In the genomic region with DNA sequence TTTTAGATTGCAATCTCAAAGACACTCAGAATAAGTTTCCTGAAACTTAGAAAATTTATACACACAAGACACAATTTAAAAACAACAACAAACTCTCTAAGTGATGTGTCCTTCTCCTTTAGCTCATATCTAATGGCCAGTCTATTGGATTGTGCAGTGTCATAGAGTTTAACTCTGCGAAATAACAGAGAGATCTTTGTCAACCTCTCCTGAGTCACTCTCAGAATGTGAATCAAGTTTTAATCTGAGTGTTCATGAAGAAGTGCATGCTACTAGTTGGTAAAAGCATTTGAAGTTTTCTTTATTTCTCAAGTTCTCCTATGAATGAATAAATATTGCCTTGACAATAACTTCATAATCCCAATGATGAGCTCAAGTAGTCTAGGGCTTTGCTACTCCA, we compare ENCODE assay signal across 19 cellular contexts.
"Had no signal": no experiment of that assay in that cellular context is flagged by ENCODE, and none has a peak within 500 bp of the region (broad histone marks: within the 10 kb centered on the region; RNA-seq: fewer than 3 reads in every experiment).

No MANE protein-coding gene starts in this region.

- H3K36me3 Mint-ChIP-seq: immature natural killer cell; memory B cell; naive thymus-derived CD4-positive, alpha-beta T cell had no signal

- ATAC-seq: foreskin keratinocyte; gastrocnemius medialis; heart left ventricle; left lung; left ventricle myocardium superior; lower lobe of right lung; naive thymus-derived CD4-positive, alpha-beta T cell had no signal

- H3K27ac Mint-ChIP-seq: immature natural killer cell; memory B cell; naive thymus-derived CD4-positive, alpha-beta T cell had no signal

- H3K4me3 Mint-ChIP-seq: immature natural killer cell; memory B cell; naive thymus-derived CD4-positive, alpha-beta T cell had no signal

- H3K4me1 Mint-ChIP-seq: immature natural killer cell; memory B cell; naive thymus-derived CD4-positive, alpha-beta T cell had no signal

- DNase-seq: dermis blood vessel endothelial cell; dorsolateral prefrontal cortex; effector CD4-positive, alpha-beta T cell; effector memory CD4-positive, alpha-beta T cell; foreskin keratinocyte; gastrocnemius medialis; heart left ventricle; hypothalamus; immature natural killer cell; islet precursor cell; kidney; kidney glomerular epithelial cell; left lung; left ventricle myocardium superior; lower lobe of right lung; mesendoderm; midbrain; naive thymus-derived CD4-positive, alpha-beta T cell had no signal

- H3K9me3 Mint-ChIP-seq: memory B cell had no signal
